ENCODE assay signal across 1 cellular context in genomic region chr3:188720636-188721035, GRCh38.
TF ChIP-seq lines count a peak whose summit lies in the region.

No MANE protein-coding gene starts in this region.

TF ChIP-seq in HepG2, 621 proteins besides CTCF, POLR2A, EP300 and RAD21 (continued from another document):
- TF ChIP-seq ZNF639 (CRISPR knock-in tag; conservative IDR thresholded peaks at IDR 0.05) (no peak), ZNF276 (CRISPR knock-in tag; IDR thresholded peaks at IDR 0.05; ENCODE audit: low read depth) (no peak), GTF2F1 (IDR thresholded peaks at IDR 0.05; ENCODE audit: low read length) (no peak), PBX3 (CRISPR knock-in tag; IDR thresholded peaks at IDR 0.05; ENCODE audit: borderline replicate concordance) (no peak), SKIL (CRISPR knock-in tag; IDR thresholded peaks at IDR 0.05; ENCODE audit: borderline replicate concordance) (peak; percentile 54; the same call in 1 of the 2 replicates)
TF ChIP-seq in HepG2: peak in this region for 196.
